1 cellular context compared by ENCODE assay signal in genomic region chr14:85533821-85534271, GRCh38.
TF ChIP-seq lines count a peak whose summit lies in the region.

No MANE protein-coding gene starts in this region.

TF ChIP-seq in IMR-90, 13 proteins besides CTCF, POLR2A, EP300 and RAD21 (continued from another document):
- TF ChIP-seq USF2 (IDR thresholded peaks at IDR 0.05; ENCODE audit: low read depth, low read length) (no peak), CEBPB (IDR thresholded peaks at IDR 0.05; ENCODE audit: low read depth, low read length) (no peak), BHLHE40 (IDR thresholded peaks at IDR 0.05; ENCODE audit: low read depth, low read length) (no peak), RCOR1 (IDR thresholded peaks at IDR 0.05; ENCODE audit: insufficient replicate concordance, low read length) (no peak)
